Comparison of ENCODE assay signal across 10 cellular contexts in the genomic region with DNA sequence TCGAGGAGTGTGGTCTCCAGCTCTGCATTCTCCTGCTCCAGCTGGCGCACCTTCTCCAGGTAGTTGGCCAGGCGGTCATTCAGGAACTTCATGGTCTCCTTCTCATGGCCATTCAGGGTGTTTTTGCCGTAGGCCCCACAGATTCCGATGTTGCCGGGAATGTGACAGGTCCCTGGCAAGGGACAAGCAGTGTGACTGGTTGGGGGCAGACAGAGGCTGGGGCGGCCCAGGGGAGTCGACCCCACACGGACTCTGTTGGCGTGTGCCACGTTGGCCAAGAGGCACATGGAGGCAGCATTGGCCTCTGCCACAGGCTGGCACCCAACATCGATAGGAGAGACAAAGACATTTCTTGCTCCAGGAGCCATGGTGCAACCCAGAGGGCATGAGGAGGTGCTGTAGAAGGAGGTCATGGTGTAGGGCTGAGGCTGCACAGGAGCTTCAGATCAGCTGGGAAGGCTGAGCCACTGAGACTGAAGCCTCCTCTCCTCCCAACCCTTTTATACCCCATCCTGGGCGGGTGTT. TPM values are rescaled to one million over a fixed set of nuclear protein-coding genes. Genes with fewer than 3 reads are reported as not detected.
"Had no signal": no experiment of that assay in that cellular context is flagged by ENCODE, and none has a peak within 500 bp of the region (broad histone marks: within the 10 kb centered on the region; RNA-seq: fewer than 3 reads in every experiment).

A gene (minus strand): TSS at position 475 of the 525 bp plus-strand sequence. CDS start 62 bp downstream, at position 413.

- H3K27ac ChIP-seq: GM23248, HL-60 had no signal

- H2AFZ ChIP-seq: GM23248 had no signal

- H3K27ac Mint-ChIP-seq: HFFc6, IgD-negative memory B cell had no signal

- H3K9ac ChIP-seq: GM23248 had no signal

- H3K9me3 ChIP-seq: HAP-1 had no signal

- H3K4me1 Mint-ChIP-seq: IgD-negative memory B cell had no signal

- H3K36me3 ChIP-seq: HAP-1 had no signal

- H3K4me1 ChIP-seq: HAP-1 had no signal

- H3K4me3 ChIP-seq: GM23248, HAP-1 had no signal

- ATAC-seq: HCT116 had no signal

- H3K4me3 Mint-ChIP-seq: HFFc6, IgD-negative memory B cell had no signal

- H3K36me3 Mint-ChIP-seq: IgD-negative memory B cell had no signal

- DNase-seq: GM23248, GOT3, H7, HFFc6 had no signal

RNA-seq across cellular contexts. Expression of the gene that starts here (rescaled TPM):
- total RNA-seq: GM23248, H4, H7, HFFc6, HT1080 had no signal
- polyA plus RNA-seq: GM23248, IgD-negative memory B cell had no signal
